Comparison of ENCODE assay signal across 1 cellular context in genomic region chr6:11224252-11224965, GRCh38.
TF ChIP-seq lines count a peak whose summit lies in the region.

No MANE protein-coding gene starts in this region.

TF ChIP-seq in HepG2, 621 proteins besides CTCF, POLR2A, EP300 and RAD21 (continues in another document):
- TF ChIP-seq ZNF318 (CRISPR knock-in tag; IDR thresholded peaks at IDR 0.05) (no peak), ZGPAT (CRISPR knock-in tag; IDR thresholded peaks at IDR 0.05) (no peak), SAFB2 (CRISPR knock-in tag; IDR thresholded peaks at IDR 0.05; ENCODE audit: borderline replicate concordance, low read depth) (0 out of 2 replicates have a peak, but pooled peaks have one; percentile 5), TARDBP (CRISPR knock-in tag; IDR thresholded peaks at IDR 0.05) (no peak), CCAR2 (optimal IDR thresholded peaks at IDR 0.05; ENCODE audit: low read depth, low read length) (no peak), KMT2B (CRISPR knock-in tag; IDR thresholded peaks at IDR 0.05) (no peak), TEAD2 (CRISPR knock-in tag; IDR thresholded peaks at IDR 0.05) (no peak), THAP9 (CRISPR knock-in tag; IDR thresholded peaks at IDR 0.05; ENCODE audit: borderline replicate concordance) (no peak), RCOR2 (CRISPR knock-in tag; IDR thresholded peaks at IDR 0.05) (no peak), ZBTB1 (CRISPR knock-in tag; IDR thresholded peaks at IDR 0.05; ENCODE audit: borderline replicate concordance) (no peak), NPAS2 (CRISPR knock-in tag; IDR thresholded peaks at IDR 0.05; ENCODE audit: borderline replicate concordance) (no peak), CCDC6 (CRISPR knock-in tag; IDR thresholded peaks at IDR 0.05) (no peak), LCORL (IDR thresholded peaks at IDR 0.05) (no peak), LCORL (CRISPR knock-in tag; IDR thresholded peaks at IDR 0.05) (peak; percentile 47), PCBP1 (IDR thresholded peaks at IDR 0.05; ENCODE audit: borderline replicate concordance, low read depth, low read length) (no peak), ZNF644 (CRISPR knock-in tag; IDR thresholded peaks at IDR 0.05; ENCODE audit: low read depth) (no peak), ZNF468 (CRISPR knock-in tag; IDR thresholded peaks at IDR 0.05) (no peak), ZBTB14 (CRISPR knock-in tag; IDR thresholded peaks at IDR 0.05) (no peak), KDM5B (CRISPR knock-in tag; IDR thresholded peaks at IDR 0.05; ENCODE audit: borderline replicate concordance) (no peak), NCOR1 (IDR thresholded peaks at IDR 0.05; ENCODE audit: borderline replicate concordance, low read length) (no peak), SALL1 (CRISPR knock-in tag; IDR thresholded peaks at IDR 0.05) (peak; percentile 24; the same call in 1 of the 2 replicates)
- TF ChIP-seq, protein P1, sequence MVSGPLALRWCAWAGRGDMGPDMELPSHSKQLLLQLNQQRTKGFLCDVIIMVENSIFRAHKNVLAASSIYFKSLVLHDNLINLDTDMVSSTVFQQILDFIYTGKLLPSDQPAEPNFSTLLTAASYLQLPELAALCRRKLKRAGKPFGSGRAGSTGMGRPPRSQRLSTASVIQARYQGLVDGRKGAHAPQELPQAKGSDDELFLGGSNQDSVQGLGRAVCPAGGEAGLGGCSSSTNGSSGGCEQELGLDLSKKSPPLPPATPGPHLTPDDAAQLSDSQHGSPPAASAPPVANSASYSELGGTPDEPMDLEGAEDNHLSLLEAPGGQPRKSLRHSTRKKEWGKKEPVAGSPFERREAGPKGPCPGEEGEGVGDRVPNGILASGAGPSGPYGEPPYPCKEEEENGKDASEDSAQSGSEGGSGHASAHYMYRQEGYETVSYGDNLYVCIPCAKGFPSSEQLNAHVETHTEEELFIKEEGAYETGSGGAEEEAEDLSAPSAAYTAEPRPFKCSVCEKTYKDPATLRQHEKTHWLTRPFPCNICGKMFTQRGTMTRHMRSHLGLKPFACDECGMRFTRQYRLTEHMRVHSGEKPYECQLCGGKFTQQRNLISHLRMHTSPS (CRISPR knock-in tag; IDR thresholded peaks at IDR 0.05; ENCODE audit: low read depth) = no peak
- TF ChIP-seq, protein P2, sequence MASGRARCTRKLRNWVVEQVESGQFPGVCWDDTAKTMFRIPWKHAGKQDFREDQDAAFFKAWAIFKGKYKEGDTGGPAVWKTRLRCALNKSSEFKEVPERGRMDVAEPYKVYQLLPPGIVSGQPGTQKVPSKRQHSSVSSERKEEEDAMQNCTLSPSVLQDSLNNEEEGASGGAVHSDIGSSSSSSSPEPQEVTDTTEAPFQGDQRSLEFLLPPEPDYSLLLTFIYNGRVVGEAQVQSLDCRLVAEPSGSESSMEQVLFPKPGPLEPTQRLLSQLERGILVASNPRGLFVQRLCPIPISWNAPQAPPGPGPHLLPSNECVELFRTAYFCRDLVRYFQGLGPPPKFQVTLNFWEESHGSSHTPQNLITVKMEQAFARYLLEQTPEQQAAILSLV (CRISPR knock-in tag; IDR thresholded peaks at IDR 0.05; ENCODE audit: borderline replicate concordance) = 0 out of 2 replicates have a peak, but pooled peaks have one; percentile 40
- TF ChIP-seq, protein P3, sequence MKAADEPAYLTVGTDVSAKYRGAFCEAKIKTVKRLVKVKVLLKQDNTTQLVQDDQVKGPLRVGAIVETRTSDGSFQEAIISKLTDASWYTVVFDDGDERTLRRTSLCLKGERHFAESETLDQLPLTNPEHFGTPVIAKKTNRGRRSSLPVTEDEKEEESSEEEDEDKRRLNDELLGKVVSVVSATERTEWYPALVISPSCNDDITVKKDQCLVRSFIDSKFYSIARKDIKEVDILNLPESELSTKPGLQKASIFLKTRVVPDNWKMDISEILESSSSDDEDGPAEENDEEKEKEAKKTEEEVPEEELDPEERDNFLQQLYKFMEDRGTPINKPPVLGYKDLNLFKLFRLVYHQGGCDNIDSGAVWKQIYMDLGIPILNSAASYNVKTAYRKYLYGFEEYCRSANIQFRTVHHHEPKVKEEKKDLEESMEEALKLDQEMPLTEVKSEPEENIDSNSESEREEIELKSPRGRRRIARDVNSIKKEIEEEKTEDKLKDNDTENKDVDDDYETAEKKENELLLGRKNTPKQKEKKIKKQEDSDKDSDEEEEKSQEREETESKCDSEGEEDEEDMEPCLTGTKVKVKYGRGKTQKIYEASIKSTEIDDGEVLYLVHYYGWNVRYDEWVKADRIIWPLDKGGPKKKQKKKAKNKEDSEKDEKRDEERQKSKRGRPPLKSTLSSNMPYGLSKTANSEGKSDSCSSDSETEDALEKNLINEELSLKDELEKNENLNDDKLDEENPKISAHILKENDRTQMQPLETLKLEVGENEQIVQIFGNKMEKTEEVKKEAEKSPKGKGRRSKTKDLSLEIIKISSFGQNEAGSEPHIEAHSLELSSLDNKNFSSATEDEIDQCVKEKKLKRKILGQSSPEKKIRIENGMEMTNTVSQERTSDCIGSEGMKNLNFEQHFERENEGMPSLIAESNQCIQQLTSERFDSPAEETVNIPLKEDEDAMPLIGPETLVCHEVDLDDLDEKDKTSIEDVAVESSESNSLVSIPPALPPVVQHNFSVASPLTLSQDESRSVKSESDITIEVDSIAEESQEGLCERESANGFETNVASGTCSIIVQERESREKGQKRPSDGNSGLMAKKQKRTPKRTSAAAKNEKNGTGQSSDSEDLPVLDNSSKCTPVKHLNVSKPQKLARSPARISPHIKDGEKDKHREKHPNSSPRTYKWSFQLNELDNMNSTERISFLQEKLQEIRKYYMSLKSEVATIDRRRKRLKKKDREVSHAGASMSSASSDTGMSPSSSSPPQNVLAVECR (CRISPR knock-in tag; IDR thresholded peaks at IDR 0.05; ENCODE audit: borderline replicate concordance) = 0 out of 2 replicates have a peak, but pooled peaks have one; percentile 34
- TF ChIP-seq, protein P4, sequence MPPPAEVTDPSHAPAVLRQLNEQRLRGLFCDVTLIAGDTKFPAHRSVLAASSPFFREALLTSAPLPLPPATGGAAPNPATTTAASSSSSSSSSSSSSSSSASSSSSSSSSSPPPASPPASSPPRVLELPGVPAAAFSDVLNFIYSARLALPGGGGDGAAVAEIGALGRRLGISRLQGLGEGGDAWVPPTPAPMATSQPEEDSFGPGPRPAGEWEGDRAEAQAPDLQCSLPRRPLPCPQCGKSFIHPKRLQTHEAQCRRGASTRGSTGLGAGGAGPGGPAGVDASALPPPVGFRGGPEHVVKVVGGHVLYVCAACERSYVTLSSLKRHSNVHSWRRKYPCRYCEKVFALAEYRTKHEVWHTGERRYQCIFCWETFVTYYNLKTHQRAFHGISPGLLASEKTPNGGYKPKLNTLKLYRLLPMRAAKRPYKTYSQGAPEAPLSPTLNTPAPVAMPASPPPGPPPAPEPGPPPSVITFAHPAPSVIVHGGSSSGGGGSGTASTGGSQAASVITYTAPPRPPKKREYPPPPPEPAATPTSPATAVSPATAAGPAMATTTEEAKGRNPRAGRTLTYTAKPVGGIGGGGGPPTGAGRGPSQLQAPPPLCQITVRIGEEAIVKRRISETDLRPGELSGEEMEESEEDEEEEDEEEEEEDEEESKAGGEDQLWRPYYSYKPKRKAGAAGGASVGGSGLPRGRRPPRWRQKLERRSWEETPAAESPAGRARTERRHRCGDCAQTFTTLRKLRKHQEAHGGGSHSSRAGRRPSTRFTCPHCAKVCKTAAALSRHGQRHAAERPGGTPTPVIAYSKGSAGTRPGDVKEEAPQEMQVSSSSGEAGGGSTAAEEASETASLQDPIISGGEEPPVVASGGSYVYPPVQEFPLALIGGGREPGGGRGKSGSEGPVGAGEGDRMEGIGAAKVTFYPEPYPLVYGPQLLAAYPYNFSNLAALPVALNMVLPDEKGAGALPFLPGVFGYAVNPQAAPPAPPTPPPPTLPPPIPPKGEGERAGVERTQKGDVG (CRISPR knock-in tag; IDR thresholded peaks at IDR 0.05; ENCODE audit: borderline replicate concordance) = no peak
- TF ChIP-seq, protein P5, sequence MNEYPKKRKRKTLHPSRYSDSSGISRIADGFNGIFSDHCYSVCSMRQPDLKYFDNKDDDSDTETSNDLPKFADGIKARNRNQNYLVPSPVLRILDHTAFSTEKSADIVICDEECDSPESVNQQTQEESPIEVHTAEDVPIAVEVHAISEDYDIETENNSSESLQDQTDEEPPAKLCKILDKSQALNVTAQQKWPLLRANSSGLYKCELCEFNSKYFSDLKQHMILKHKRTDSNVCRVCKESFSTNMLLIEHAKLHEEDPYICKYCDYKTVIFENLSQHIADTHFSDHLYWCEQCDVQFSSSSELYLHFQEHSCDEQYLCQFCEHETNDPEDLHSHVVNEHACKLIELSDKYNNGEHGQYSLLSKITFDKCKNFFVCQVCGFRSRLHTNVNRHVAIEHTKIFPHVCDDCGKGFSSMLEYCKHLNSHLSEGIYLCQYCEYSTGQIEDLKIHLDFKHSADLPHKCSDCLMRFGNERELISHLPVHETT (CRISPR knock-in tag; conservative IDR thresholded peaks at IDR 0.05) = no peak
